In the genomic region with DNA sequence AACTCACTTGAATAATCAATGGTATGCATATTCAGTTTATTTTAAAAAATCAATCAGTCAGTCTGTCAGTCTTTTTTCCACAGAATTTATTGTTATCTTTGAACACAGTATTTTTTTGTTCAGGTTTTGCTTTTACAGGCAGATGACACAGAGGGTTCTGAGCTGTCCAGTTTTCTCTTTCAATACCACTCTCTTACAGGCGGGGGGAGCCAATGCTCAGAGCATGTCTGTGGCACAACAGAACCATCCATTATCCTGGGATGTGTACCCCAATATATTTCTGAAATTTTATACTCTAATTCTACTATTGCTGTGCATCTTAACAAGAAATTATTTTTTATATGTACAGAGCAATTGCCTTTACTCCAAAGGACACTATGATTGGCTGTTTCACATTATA, we compare ENCODE assay signal across 15 cellular contexts. TPM values are rescaled to one million over a fixed set of nuclear protein-coding genes. Genes with fewer than 3 reads are reported as not detected.
DNase-seq lines count a peak whose midpoint lies in the region; FAIRE-seq and TF ChIP-seq lines count a peak whose summit lies in the region.
"Had no signal": no experiment of that assay in that cellular context is flagged by ENCODE, and none has a peak within 500 bp of the region (broad histone marks: within the 10 kb centered on the region; RNA-seq: fewer than 3 reads in every experiment).

No MANE protein-coding gene starts in this region.

- no peaks in the 10 kb centered on the region for H3K9me3 ChIP-seq in Loucy (ENCODE audit: insufficient read depth, low read depth, low read length)

- H3K4me2 ChIP-seq in Loucy (ENCODE audit: low read depth, low read length, poor library complexity, severe bottlenecking) = no peak overlapping the region

- no peaks in the 10 kb centered on the region for H3K79me2 ChIP-seq in Loucy (ENCODE audit: insufficient read depth, low read length)

- no peaks in the 10 kb centered on the region for H3K9me2 ChIP-seq in Loucy (replicated peaks; ENCODE audit: low read depth, low read length)

- DNase-seq in GM03348 (ENCODE audit: low spot score) (peak; percentile 60), astrocyte of the spinal cord (ENCODE audit: low read depth, low spot score) (peak; percentile 17), myocyte (ENCODE audit: low read depth) (peak; percentile 51), mucosa of gallbladder (ENCODE audit: low spot score) (no peak), NCI-H128 (lab: John Stamatoyannopoulos, UW; ENCODE audit: unreplicated experiment) (no peak), NCI-H774 (lab: John Stamatoyannopoulos, UW) (no peak), D721Med (ENCODE audit: insufficient read length, low spot score) (no peak)
- DNase-seq: activated CD4-positive, alpha-beta T cell treated with anti-CD3 and anti-CD28 coated beads, Interleukin-2, amount 10 ng/mL, durations not matched to agents 7 days and 5 days; CD4-positive, alpha-beta memory T cell; NCI-H2081 treated with DMSO at 0.1 percent for 48 hours; SW 1271 had no signal

- no peaks in the 10 kb centered on the region for H3K27me3 ChIP-seq in Loucy (ENCODE audit: insufficient read depth, low read length, poor library complexity, severe bottlenecking)

- H2AFZ ChIP-seq in Loucy (ENCODE audit: low read length) = no peak overlapping the region

- in situ Hi-C loops in astrocyte of the spinal cord (cut with HindIII; ENCODE audit: low sequenced_read_pairs) = no loop called here

- TF ChIP-seq CTCF in Loucy (conservative IDR thresholded peaks at IDR 0.05; ENCODE audit: low read length) (peak; percentile 40), astrocyte of the spinal cord (IDR thresholded peaks at IDR 0.05; ENCODE audit: low read depth, low read length) (peak; percentile 56), D721Med (IDR thresholded peaks at IDR 0.05; ENCODE audit: insufficient read depth, missing control alignments) (no peak)

- H3K4me3 ChIP-seq in Loucy (ENCODE audit: low read length, poor library complexity, severe bottlenecking) (no peak overlapping the region), astrocyte of the spinal cord (ENCODE audit: low read depth, low read length) (no peak overlapping the region)

- FAIRE-seq in D721Med (lab: Jason Lieb, UNC) = no peak

- H3K9ac ChIP-seq in Loucy (ENCODE audit: low read depth, low read length, poor library complexity, severe bottlenecking) = no peak overlapping the region

- no peaks in the 10 kb centered on the region for H3K36me3 ChIP-seq in Loucy (ENCODE audit: insufficient read depth, low read length)

- no peaks in the 10 kb centered on the region for H4K20me1 ChIP-seq in Loucy (ENCODE audit: insufficient read depth, low read length, poor library complexity, severe bottlenecking)

- H3F3A ChIP-seq in Loucy (ENCODE audit: low read depth) = no peaks in the 10 kb centered on the region

- no peaks in the 10 kb centered on the region for H3K4me1 ChIP-seq in Loucy (ENCODE audit: insufficient read depth, low read length, poor library complexity, severe bottlenecking)

RNA-seq across cellular contexts. Expression of gene ROS1, which starts 21.2 kb away (rescaled TPM):
- total RNA-seq in myocyte = 5.3 and 5.5 TPM in 2 replicates
- polyA plus RNA-seq in myocyte (2012) = 35.3 TPM
- total RNA-seq in mucosa of gallbladder = 0.12 TPM
- total RNA-seq: activated CD4-positive, alpha-beta T cell treated with anti-CD3 and anti-CD28 coated beads, Interleukin-2, amount 10 ng/mL, durations not matched to agents 7 days and 5 days; activated T-helper 2 cell treated with anti-CD3 and anti-CD28 coated beads, Interferon-gamma antibody, Interleukin-2, Interleukin-4, amounts not matched to agents 10 μg/mL and 5 μg/mL and 100 μg/mL, durations not matched to agents 14 hours and 24 hours and 36 hours; CD4-positive, alpha-beta memory T cell; epithelial cell of proximal tubule; omental fat pad had no signal
- polyA plus RNA-seq: CD4-positive, alpha-beta memory T cell had no signal

Comparison
In these comparisons a context has a peak if more than half of its experiments do, and no peak if none do; other contexts are left out.
1. DNase-seq: peak in GM03348 (single experiment), astrocyte of the spinal cord (single experiment) and myocyte (single experiment); none in mucosa of gallbladder (single experiment), NCI-H128 (single experiment), NCI-H774 (single experiment) and D721Med (single experiment).